In the genomic region with DNA sequence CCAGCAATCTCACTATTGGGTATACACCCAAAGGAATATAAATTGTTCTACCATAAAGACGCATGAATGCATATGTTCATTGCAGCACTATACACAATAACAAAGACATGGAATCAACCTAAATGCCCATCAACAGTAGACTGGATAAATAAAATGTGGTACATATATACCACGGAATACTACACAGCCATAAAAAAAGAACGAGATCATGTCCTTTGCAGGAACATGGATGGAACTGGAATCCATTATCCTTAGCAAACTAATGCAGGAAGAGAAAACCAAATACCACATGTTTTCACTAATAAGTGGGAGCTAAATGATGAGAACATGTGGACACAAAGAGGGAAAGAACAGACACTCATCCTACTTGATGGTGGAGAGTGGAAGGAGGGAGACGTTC, we compare ENCODE assay signal across 5 cellular contexts. TPM values are rescaled to one million over a fixed set of nuclear protein-coding genes. Genes with fewer than 3 reads are reported as not detected.
"Had no signal": no experiment of that assay in that cellular context is flagged by ENCODE, and none has a peak within 500 bp of the region (broad histone marks: within the 10 kb centered on the region; RNA-seq: fewer than 3 reads in every experiment).

No MANE protein-coding gene starts in this region.

RNA-seq across cellular contexts. Expression of a gene that starts 11.0 kb away (rescaled TPM):
- total RNA-seq: HepG2, HT-29, HT1080 had no signal
- polyA plus RNA-seq: HepG2 had no signal

RNA-seq across cellular contexts. Expression of a gene that starts 50.6 kb away (rescaled TPM):
- total RNA-seq: HepG2, HT-29, HT1080, IMR-90 had no signal
- polyA plus RNA-seq: HepG2, IgD-negative memory B cell, IMR-90 had no signal
